9 cellular contexts compared by ENCODE assay signal in the genomic region with DNA sequence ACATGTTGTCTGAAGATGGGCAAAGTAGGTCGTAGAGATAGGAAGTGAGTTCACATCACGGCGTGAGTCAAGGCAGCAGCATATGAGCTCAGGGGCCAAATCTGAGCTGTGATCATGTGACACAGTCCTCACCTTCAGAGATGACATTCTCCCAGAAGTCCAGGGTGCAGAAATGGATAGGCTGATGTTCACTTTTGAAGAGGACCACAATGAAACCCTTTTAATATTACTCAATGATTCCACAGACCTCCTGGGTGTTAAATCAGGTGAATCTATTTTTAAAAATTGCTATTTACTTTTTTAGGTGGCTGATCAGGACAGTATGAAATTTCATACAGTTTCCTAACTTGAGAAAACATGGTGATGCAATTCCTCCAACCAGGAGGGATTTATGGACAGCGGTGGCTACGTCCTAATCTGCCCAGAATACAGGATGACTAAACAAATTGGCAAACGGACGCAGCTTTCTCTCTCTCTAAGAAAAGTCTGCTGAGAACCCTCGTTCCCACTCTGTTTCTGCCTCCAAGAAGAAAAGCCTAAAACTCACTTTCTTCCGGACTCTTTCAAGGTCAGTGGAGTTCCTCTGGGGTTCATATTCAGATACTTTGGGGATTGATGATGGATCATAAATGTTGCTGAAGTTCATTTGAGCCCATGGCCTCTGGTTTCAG. TPM values are rescaled to one million over a fixed set of nuclear protein-coding genes. Genes with fewer than 3 reads are reported as not detected.
A peak's percentile ranks its signal among the peaks of the same experiment; 100 is the strongest.
DNase-seq lines count a peak whose midpoint lies in the region; ATAC-seq and TF ChIP-seq lines count a peak whose summit lies in the region.
"Had no signal": no experiment of that assay in that cellular context is flagged by ENCODE, and none has a peak within 500 bp of the region (broad histone marks: within the 10 kb centered on the region; RNA-seq: fewer than 3 reads in every experiment).

No MANE protein-coding gene starts in this region.

- no peak for TF ChIP-seq CTCF in gastroesophageal sphincter (IDR thresholded peaks at IDR 0.05)
- no peak for TF ChIP-seq CTCF in stomach (IDR thresholded peaks at IDR 0.05)

- H3K4me1 Mint-ChIP-seq in activated T-cell treated with anti-CD3 and anti-CD28 coated beads, Interleukin-2, amount 50 U/mL, for 72 hours (ENCODE audit: low read depth), result peaks cover 49% of the 10 kb centered on the region
- peaks cover 36% of the 10 kb centered on the region for H3K4me1 Mint-ChIP-seq in activated T-helper 1 cell treated with anti-CD3 and anti-CD28 coated beads, Interleukin-12 subunit alpha, Interleukin-12 subunit beta, Interleukin-2, Interleukin-4 antibody, amounts not matched to agents 30 ng/mL and 10 ng/mL and 1 ng/mL, durations not matched to agents 14 hours and 24 hours and 36 hours (ENCODE audit: low read depth)

- DNase-seq in activated T-cell treated with anti-CD3 and anti-CD28 coated beads, Interleukin-2, amount 50 U/mL, for 72 hours, result peak; percentile 15 to 29
- DNase-seq in activated T-cell treated with anti-CD3 and anti-CD28 coated beads for 4 hours (no peak), stomach (no peak), posterior cingulate gyrus (no peak)
- no peak for DNase-seq in activated T-helper 1 cell treated with anti-CD3 and anti-CD28 coated beads, Interleukin-12 subunit alpha, Interleukin-12 subunit beta, Interleukin-2, Interleukin-4 antibody, amounts not matched to agents 30 ng/mL and 10 ng/mL and 1 ng/mL, durations not matched to agents 14 hours and 24 hours and 36 hours (ENCODE audit: low spot score)

- H3K27ac Mint-ChIP-seq in activated T-cell treated with anti-CD3 and anti-CD28 coated beads, Interleukin-2, amount 50 U/mL, for 72 hours, result peak overlapping the region; percentile 90
- H3K27ac Mint-ChIP-seq in activated T-helper 1 cell treated with anti-CD3 and anti-CD28 coated beads, Interleukin-12 subunit alpha, Interleukin-12 subunit beta, Interleukin-2, Interleukin-4 antibody, amounts not matched to agents 30 ng/mL and 10 ng/mL and 1 ng/mL, durations not matched to agents 14 hours and 24 hours and 36 hours, result peak overlapping the region; percentile 94

- ATAC-seq in activated T-cell treated with anti-CD3 and anti-CD28 coated beads, Interleukin-2, amount 50 U/mL, for 72 hours (replicated peaks in 1 of 2), result peak in 1 of 2 donors; percentile 14
- ATAC-seq in gastroesophageal sphincter (peak; percentile 79), GM21367 (IDR thresholded peaks at IDR 0.05; ENCODE audit: unreplicated experiment) (no peak), GM19455 (IDR thresholded peaks at IDR 0.05; ENCODE audit: unreplicated experiment) (no peak)

- TF ChIP-seq EP300 in gastroesophageal sphincter (IDR thresholded peaks at IDR 0.05) (no peak), stomach (IDR thresholded peaks at IDR 0.05) (no peak)

- H3K4me1 ChIP-seq in gastroesophageal sphincter (peaks cover 5 to 19% (median 7%) of the 10 kb centered on the region in 3 donors), stomach (peaks cover 8 to 24% (median 14%) of the 10 kb centered on the region in 4 donors)

- intact Hi-C loops in activated T-helper 1 cell treated with anti-CD3 and anti-CD28 coated beads, Interleukin-12 subunit alpha, Interleukin-12 subunit beta, Interleukin-2, Interleukin-4 antibody, amounts not matched to agents 30 ng/mL and 10 ng/mL and 1 ng/mL, durations not matched to agents 14 hours and 24 hours and 36 hours (cut with micrococcal nuclease), result loop anchor here (5.0 to 10.0 kb wide), 4 partner anchors 160 to 493 kb away; a partner anchor contains a TSS
- intact Hi-C loops in stomach (cut with DNase I; ENCODE audit: low total_unique reads), result no loop called here
- intact Hi-C loops in posterior cingulate gyrus (cut with DNase I), result no loop called here

- 47 to 96% methylated on average over 4 to 9 of the region's 9 CpGs for WGBS in gastroesophageal sphincter (ENCODE audit: low coverage in 1 of 2), 2 donors
- 69 to 80% (median 77%) methylated on average over 9 of the region's 9 CpGs for WGBS in stomach, 5 donors

- H3K27me3 ChIP-seq in gastroesophageal sphincter (no peaks in the 10 kb centered on the region), stomach (no peaks in the 10 kb centered on the region)

- no peaks in the 10 kb centered on the region for H3K9me3 ChIP-seq in gastroesophageal sphincter
- no peaks in the 10 kb centered on the region for H3K9me3 ChIP-seq in stomach

- no peaks in the 10 kb centered on the region for H3K36me3 Mint-ChIP-seq in activated T-cell treated with anti-CD3 and anti-CD28 coated beads, Interleukin-2, amount 50 U/mL, for 72 hours (ENCODE audit: insufficient read depth in 2 of 2)
- peaks cover 12% of the 10 kb centered on the region for H3K36me3 Mint-ChIP-seq in activated T-helper 1 cell treated with anti-CD3 and anti-CD28 coated beads, Interleukin-12 subunit alpha, Interleukin-12 subunit beta, Interleukin-2, Interleukin-4 antibody, amounts not matched to agents 30 ng/mL and 10 ng/mL and 1 ng/mL, durations not matched to agents 14 hours and 24 hours and 36 hours (ENCODE audit: low read depth)

- H3K4me3 ChIP-seq in gastroesophageal sphincter (no peak overlapping the region), stomach (no peak overlapping the region)

- peak overlapping the region; percentile 60 to 86 for H3K4me3 Mint-ChIP-seq in activated T-cell treated with anti-CD3 and anti-CD28 coated beads, Interleukin-2, amount 50 U/mL, for 72 hours
- H3K4me3 Mint-ChIP-seq in activated T-helper 1 cell treated with anti-CD3 and anti-CD28 coated beads, Interleukin-12 subunit alpha, Interleukin-12 subunit beta, Interleukin-2, Interleukin-4 antibody, amounts not matched to agents 30 ng/mL and 10 ng/mL and 1 ng/mL, durations not matched to agents 14 hours and 24 hours and 36 hours, result no peak overlapping the region

- no peaks in the 10 kb centered on the region for H3K9me3 Mint-ChIP-seq in activated T-cell treated with anti-CD3 and anti-CD28 coated beads, Interleukin-2, amount 50 U/mL, for 72 hours
- H3K9me3 Mint-ChIP-seq in activated T-helper 1 cell treated with anti-CD3 and anti-CD28 coated beads, Interleukin-12 subunit alpha, Interleukin-12 subunit beta, Interleukin-2, Interleukin-4 antibody, amounts not matched to agents 30 ng/mL and 10 ng/mL and 1 ng/mL, durations not matched to agents 14 hours and 24 hours and 36 hours, result no peaks in the 10 kb centered on the region

- TF ChIP-seq POLR2A in gastroesophageal sphincter (IDR thresholded peaks at IDR 0.05) (no peak), stomach (IDR thresholded peaks at IDR 0.05) (no peak)

- H3K27ac ChIP-seq in gastroesophageal sphincter (peak overlapping the region in 3 of 4 donors; percentile 20 to 67 (median 63)), stomach (peak overlapping the region in 4 of 5 donors; percentile 72 to 89 (median 80))
- H3K27ac ChIP-seq: C4-2B had no signal

- H3K36me3 ChIP-seq in gastroesophageal sphincter (no peaks in the 10 kb centered on the region), stomach (no peaks in the 10 kb centered on the region)

- H3K27me3 Mint-ChIP-seq in activated T-cell treated with anti-CD3 and anti-CD28 coated beads, Interleukin-2, amount 50 U/mL, for 72 hours (ENCODE audit: low read depth), result no peaks in the 10 kb centered on the region
- H3K27me3 Mint-ChIP-seq in activated T-helper 1 cell treated with anti-CD3 and anti-CD28 coated beads, Interleukin-12 subunit alpha, Interleukin-12 subunit beta, Interleukin-2, Interleukin-4 antibody, amounts not matched to agents 30 ng/mL and 10 ng/mL and 1 ng/mL, durations not matched to agents 14 hours and 24 hours and 36 hours (ENCODE audit: insufficient read depth), result no peaks in the 10 kb centered on the region

RNA-seq across cellular contexts. Expression of a gene that starts 34.4 kb away (rescaled TPM):
- total RNA-seq in activated T-cell treated with anti-CD3 and anti-CD28 coated beads, Interleukin-2, amount 50 U/mL, for 72 hours, result 10 to 100 TPM; 14.4 to 17.3 TPM
- total RNA-seq in activated T-helper 1 cell treated with anti-CD3 and anti-CD28 coated beads, Interleukin-12 subunit alpha, Interleukin-12 subunit beta, Interleukin-2, Interleukin-4 antibody, amounts not matched to agents 30 ng/mL and 10 ng/mL and 1 ng/mL, durations not matched to agents 14 hours and 24 hours and 36 hours, result 17.0 and 17.7 TPM in 2 replicates
- total RNA-seq in gastroesophageal sphincter (1 to 10 TPM; 5.0 to 9.2 (median 6.1) TPM), stomach (10 to 100 TPM in 2 of 5 donors, 1 to 10 TPM in 3; 4.1 to 39.7 (median 9.0) TPM)
- 1 to 10 TPM; 5.0 to 7.6 (median 6.1) TPM for polyA plus RNA-seq in stomach

Comparison
In these comparisons a context has a peak if more than half of its experiments do, and no peak if none do; other contexts are left out.
1. DNase-seq: peak in activated T-cell treated with anti-CD3 and anti-CD28 coated beads, Interleukin-2, amount 50 U/mL, for 72 hours (2 of 2); none in activated T-cell treated with anti-CD3 and anti-CD28 coated beads for 4 hours (single experiment), activated T-helper 1 cell treated with anti-CD3 and anti-CD28 coated beads, Interleukin-12 subunit alpha, Interleukin-12 subunit beta, Interleukin-2, Interleukin-4 antibody, amounts not matched to agents 30 ng/mL and 10 ng/mL and 1 ng/mL, durations not matched to agents 14 hours and 24 hours and 36 hours (single experiment), stomach (single experiment) and posterior cingulate gyrus (0 of 10).